8 cellular contexts compared by ENCODE assay signal in genomic region chr17:19533718-19534561, GRCh38. TPM values are rescaled to one million over a fixed set of nuclear protein-coding genes. Genes with fewer than 3 reads are reported as not detected.
DNase-seq lines count a peak whose midpoint lies in the region; ATAC-seq and TF ChIP-seq lines count a peak whose summit lies in the region.

Gene SLC47A1 (plus strand): TSS chr17:19533854. CDS start chr17:19533940, 86 bp downstream.

- peaks cover 15% of the 10 kb centered on the region for H3K4me1 Mint-ChIP-seq in activated naive CD4-positive, alpha-beta T cell treated with anti-CD3 and anti-CD28 coated beads, Interleukin-2, amount 10 ng/mL, durations not matched to agents 7 days and 5 days

- H3K27me3 ChIP-seq in right atrium auricular region, result no peaks in the 10 kb centered on the region

- H3K27ac ChIP-seq in right atrium auricular region, result peak within 1 kb of the TSS in 1 of 2 donors; percentile 22

- H3K36me3 Mint-ChIP-seq in activated naive CD4-positive, alpha-beta T cell treated with anti-CD3 and anti-CD28 coated beads, Interleukin-2, amount 10 ng/mL, durations not matched to agents 7 days and 5 days, result no peaks in the 10 kb centered on the region

- DNase-seq in AG09309 (ENCODE audit: low read depth) (no peak), HFF-Myc (ENCODE audit: extremely low read depth, low read depth) (no peak), right atrium auricular region (ENCODE audit: low spot score) (no peak), retina (peak; percentile 77), NCI-H1092 (lab: John Stamatoyannopoulos, UW) (no peak)
- peak; percentile 31 for DNase-seq in activated naive CD4-positive, alpha-beta T cell treated with anti-CD3 and anti-CD28 coated beads, Interleukin-2, amount 10 ng/mL, durations not matched to agents 7 days and 5 days

- H3K27me3 Mint-ChIP-seq in activated naive CD4-positive, alpha-beta T cell treated with anti-CD3 and anti-CD28 coated beads, Interleukin-2, amount 10 ng/mL, durations not matched to agents 7 days and 5 days, result peaks cover 89% of the 10 kb centered on the region

- H3K4me1 ChIP-seq in right atrium auricular region, result peaks cover 0 to 15% of the 10 kb centered on the region in 2 donors

- no peaks in the 10 kb centered on the region for H3K9me3 ChIP-seq in right atrium auricular region

- no peak for ATAC-seq in GM19467 (IDR thresholded peaks at IDR 0.05; ENCODE audit: unreplicated experiment)
- ATAC-seq in HG03108 (IDR thresholded peaks at IDR 0.05; ENCODE audit: unreplicated experiment), result no peak

- CTCF ChIA-PET in activated naive CD4-positive, alpha-beta T cell treated with anti-CD3 and anti-CD28 coated beads, Interleukin-2, amount 10 ng/mL, durations not matched to agents 7 days and 5 days (lab: Charles Lee), result interaction anchor here (1.8 kb wide), 1 partner anchor 22 kb away, joined by 7 read pairs; no protein-coding TSS in a partner anchor

- H3K4me3 Mint-ChIP-seq in activated naive CD4-positive, alpha-beta T cell treated with anti-CD3 and anti-CD28 coated beads, Interleukin-2, amount 10 ng/mL, durations not matched to agents 7 days and 5 days, result peak within 1 kb of the TSS; percentile 41

- no peak for TF ChIP-seq CTCF in AG09309 (IDR thresholded peaks at IDR 0.05; ENCODE audit: control insufficient read depth, insufficient read depth, low read depth, low read length, missing control alignments)
- TF ChIP-seq CTCF in HFF-Myc (IDR thresholded peaks at IDR 0.05; ENCODE audit: low read depth, low read length, missing control alignments), result no peak
- TF ChIP-seq CTCF in right atrium auricular region (IDR thresholded peaks at IDR 0.05), result no peak

- peak within 1 kb of the TSS; percentile 19 for H3K27ac Mint-ChIP-seq in activated naive CD4-positive, alpha-beta T cell treated with anti-CD3 and anti-CD28 coated beads, Interleukin-2, amount 10 ng/mL, durations not matched to agents 7 days and 5 days

- H3K9me3 Mint-ChIP-seq in activated naive CD4-positive, alpha-beta T cell treated with anti-CD3 and anti-CD28 coated beads, Interleukin-2, amount 10 ng/mL, durations not matched to agents 7 days and 5 days, result no peaks in the 10 kb centered on the region

- peak within 1 kb of the TSS; percentile 44 for H3K4me3 ChIP-seq in AG09309 (ENCODE audit: control insufficient read depth, low read depth, low read length)
- peak within 1 kb of the TSS; percentile 45 for H3K4me3 ChIP-seq in HFF-Myc (replicated peaks; ENCODE audit: low read depth, low read length)
- H3K4me3 ChIP-seq in right atrium auricular region, result peak within 1 kb of the TSS; percentile 39 to 61

- no peaks in the 10 kb centered on the region for H3K36me3 ChIP-seq in right atrium auricular region

RNA-seq across cellular contexts. Expression of gene SLC47A1, which starts in this region (rescaled TPM):
- total RNA-seq in right atrium auricular region, result 1 to 10 TPM; 2.2 to 4.9 TPM

Comparison
In these comparisons a context has a peak if more than half of its experiments do, and no peak if none do; other contexts are left out.
1. DNase-seq: peak in activated naive CD4-positive, alpha-beta T cell treated with anti-CD3 and anti-CD28 coated beads, Interleukin-2, amount 10 ng/mL, durations not matched to agents 7 days and 5 days (single experiment) and retina (single experiment); none in AG09309 (single experiment), HFF-Myc (single experiment), right atrium auricular region (single experiment) and NCI-H1092 (single experiment).
2. Peak in every context shown above with its lines, with median percentiles within 50 percentile points of each other: H3K4me3 ChIP-seq.